Comparison of ENCODE assay signal across 8 cellular contexts in genomic region chr19:14496029-14496848, GRCh38. TPM values are rescaled to one million over a fixed set of nuclear protein-coding genes. Genes with fewer than 3 reads are reported as not detected.
DNase-seq lines count a peak whose midpoint lies in the region; ATAC-seq and TF ChIP-seq lines count a peak whose summit lies in the region.

GIPC1 (minus strand) TSS chr19:14496127; CDS start chr19:14482976, 13,151 bp downstream.

- DNase-seq in GM10248 (ENCODE audit: extremely low spot score) = peak; percentile 98
- DNase-seq in NCI-H345 treated with DMSO at 0.1 percent for 48 hours (lab: John Stamatoyannopoulos, UW; ENCODE audit: unreplicated experiment) = peak; percentile 82
- peak; percentile 88 for DNase-seq in activated CD4-positive, CD25-positive, alpha-beta regulatory T cell treated with anti-CD3 and anti-CD28 coated beads, Interleukin-2, amount 50 U/mL, for 72 hours
- DNase-seq in cerebellar cortex (ENCODE audit: low spot score) = peak; percentile 98
- peak; percentile 96 for DNase-seq in inferior parietal cortex (ENCODE audit: extremely low spot score)
- peak; percentile 88 for DNase-seq in smooth muscle cell (lab: John Stamatoyannopoulos, UW; ENCODE audit: unreplicated experiment)

- no peaks in the 10 kb centered on the region for H3F3A ChIP-seq in smooth muscle cell (ENCODE audit: low read depth)

- peak within 1 kb of the TSS; percentile 56 for H3K9ac ChIP-seq in smooth muscle cell (ENCODE audit: low read depth)

- TF ChIP-seq CTCF in GM10248 (IDR thresholded peaks at IDR 0.05; ENCODE audit: control extremely low read depth, extremely low read depth, low read depth, missing control alignments) = no peak
- no peak for TF ChIP-seq CTCF in smooth muscle cell (IDR thresholded peaks at IDR 0.05; ENCODE audit: borderline replicate concordance, insufficient read depth, poor library complexity, severe bottlenecking)

- H2AFZ ChIP-seq in smooth muscle cell (ENCODE audit: low read depth) = peak within 1 kb of the TSS; percentile 33

- ATAC-seq in HG03135 (IDR thresholded peaks at IDR 0.05; ENCODE audit: unreplicated experiment) (peak; percentile 84), GM18873 (IDR thresholded peaks at IDR 0.05; ENCODE audit: low FRiP score, unreplicated experiment) (no peak)

- peaks cover 35% of the 10 kb centered on the region for H4K20me1 ChIP-seq in smooth muscle cell (ENCODE audit: low read depth)

- POLR2A ChIA-PET in GM10248 (lab: Yijun Ruan, JAX) = no interaction called here

- no peaks in the 10 kb centered on the region for H3K9me3 ChIP-seq in smooth muscle cell (replicated peaks; ENCODE audit: low read depth)

- H3K36me3 ChIP-seq in smooth muscle cell (ENCODE audit: low read depth) = no peaks in the 10 kb centered on the region

- H3K27ac ChIP-seq in smooth muscle cell (ENCODE audit: low read depth) = peak within 1 kb of the TSS; percentile 70

- CTCF ChIA-PET in GM10248 (lab: Yijun Ruan, JAX) = interaction anchor here (1.1 to 5.8 kb wide), 5 partner anchors 9 to 29 kb away, joined by 3 to 43 read pairs (median 4); no protein-coding TSS in a partner anchor

- H3K4me2 ChIP-seq in smooth muscle cell = peak within 1 kb of the TSS; percentile 90

- peak within 1 kb of the TSS; percentile 75 for H3K4me3 ChIP-seq in smooth muscle cell

- no peaks in the 10 kb centered on the region for H3K27me3 ChIP-seq in smooth muscle cell (ENCODE audit: low read depth)

- 12% methylated on average over 56 of the region's 71 CpGs for WGBS in smooth muscle cell (ENCODE audit: low lambda C conversion rate)

- peaks cover 45% of the 10 kb centered on the region for H3K79me2 ChIP-seq in smooth muscle cell (ENCODE audit: low read depth)

- peaks cover 14% of the 10 kb centered on the region for H3K4me1 ChIP-seq in smooth muscle cell (ENCODE audit: low read depth)

RNA-seq across cellular contexts. Expression of gene GIPC1, which starts in this region (rescaled TPM):
- 73.0 and 81.8 TPM in 2 replicates for total RNA-seq in smooth muscle cell
- polyA plus RNA-seq in smooth muscle cell = 142 and 178 TPM in 2 replicates
